In genomic region chr21:42702720-42703119, GRCh38 we compare ENCODE assay signal across 1 cellular context.
TF ChIP-seq lines count a peak whose summit lies in the region.

No MANE protein-coding gene starts in this region.

TF ChIP-seq in WTC11, 78 proteins besides CTCF, POLR2A, EP300 and RAD21 (continued from another document):
- no peak for TF ChIP-seq HMGA2 (CRISPR knock-in tag; IDR thresholded peaks at IDR 0.05)
- TF ChIP-seq CBFB (CRISPR knock-in tag; IDR thresholded peaks at IDR 0.05; ENCODE audit: low read depth): no peak
- no peak for TF ChIP-seq STAT6 (CRISPR knock-in tag; conservative IDR thresholded peaks at IDR 0.05; ENCODE audit: low read depth)
- TF ChIP-seq AR (CRISPR knock-in tag; IDR thresholded peaks at IDR 0.05): no peak
- TF ChIP-seq, protein P1, sequence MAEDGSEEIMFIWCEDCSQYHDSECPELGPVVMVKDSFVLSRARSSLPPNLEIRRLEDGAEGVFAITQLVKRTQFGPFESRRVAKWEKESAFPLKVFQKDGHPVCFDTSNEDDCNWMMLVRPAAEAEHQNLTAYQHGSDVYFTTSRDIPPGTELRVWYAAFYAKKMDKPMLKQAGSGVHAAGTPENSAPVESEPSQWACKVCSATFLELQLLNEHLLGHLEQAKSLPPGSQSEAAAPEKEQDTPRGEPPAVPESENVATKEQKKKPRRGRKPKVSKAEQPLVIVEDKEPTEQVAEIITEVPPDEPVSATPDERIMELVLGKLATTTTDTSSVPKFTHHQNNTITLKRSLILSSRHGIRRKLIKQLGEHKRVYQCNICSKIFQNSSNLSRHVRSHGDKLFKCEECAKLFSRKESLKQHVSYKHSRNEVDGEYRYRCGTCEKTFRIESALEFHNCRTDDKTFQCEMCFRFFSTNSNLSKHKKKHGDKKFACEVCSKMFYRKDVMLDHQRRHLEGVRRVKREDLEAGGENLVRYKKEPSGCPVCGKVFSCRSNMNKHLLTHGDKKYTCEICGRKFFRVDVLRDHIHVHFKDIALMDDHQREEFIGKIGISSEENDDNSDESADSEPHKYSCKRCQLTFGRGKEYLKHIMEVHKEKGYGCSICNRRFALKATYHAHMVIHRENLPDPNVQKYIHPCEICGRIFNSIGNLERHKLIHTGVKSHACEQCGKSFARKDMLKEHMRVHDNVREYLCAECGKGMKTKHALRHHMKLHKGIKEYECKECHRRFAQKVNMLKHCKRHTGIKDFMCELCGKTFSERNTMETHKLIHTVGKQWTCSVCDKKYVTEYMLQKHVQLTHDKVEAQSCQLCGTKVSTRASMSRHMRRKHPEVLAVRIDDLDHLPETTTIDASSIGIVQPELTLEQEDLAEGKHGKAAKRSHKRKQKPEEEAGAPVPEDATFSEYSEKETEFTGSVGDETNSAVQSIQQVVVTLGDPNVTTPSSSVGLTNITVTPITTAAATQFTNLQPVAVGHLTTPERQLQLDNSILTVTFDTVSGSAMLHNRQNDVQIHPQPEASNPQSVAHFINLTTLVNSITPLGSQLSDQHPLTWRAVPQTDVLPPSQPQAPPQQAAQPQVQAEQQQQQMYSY (CRISPR knock-in tag; IDR thresholded peaks at IDR 0.05): no peak
